Comparison of ENCODE assay signal across 8 cellular contexts in the genomic region with DNA sequence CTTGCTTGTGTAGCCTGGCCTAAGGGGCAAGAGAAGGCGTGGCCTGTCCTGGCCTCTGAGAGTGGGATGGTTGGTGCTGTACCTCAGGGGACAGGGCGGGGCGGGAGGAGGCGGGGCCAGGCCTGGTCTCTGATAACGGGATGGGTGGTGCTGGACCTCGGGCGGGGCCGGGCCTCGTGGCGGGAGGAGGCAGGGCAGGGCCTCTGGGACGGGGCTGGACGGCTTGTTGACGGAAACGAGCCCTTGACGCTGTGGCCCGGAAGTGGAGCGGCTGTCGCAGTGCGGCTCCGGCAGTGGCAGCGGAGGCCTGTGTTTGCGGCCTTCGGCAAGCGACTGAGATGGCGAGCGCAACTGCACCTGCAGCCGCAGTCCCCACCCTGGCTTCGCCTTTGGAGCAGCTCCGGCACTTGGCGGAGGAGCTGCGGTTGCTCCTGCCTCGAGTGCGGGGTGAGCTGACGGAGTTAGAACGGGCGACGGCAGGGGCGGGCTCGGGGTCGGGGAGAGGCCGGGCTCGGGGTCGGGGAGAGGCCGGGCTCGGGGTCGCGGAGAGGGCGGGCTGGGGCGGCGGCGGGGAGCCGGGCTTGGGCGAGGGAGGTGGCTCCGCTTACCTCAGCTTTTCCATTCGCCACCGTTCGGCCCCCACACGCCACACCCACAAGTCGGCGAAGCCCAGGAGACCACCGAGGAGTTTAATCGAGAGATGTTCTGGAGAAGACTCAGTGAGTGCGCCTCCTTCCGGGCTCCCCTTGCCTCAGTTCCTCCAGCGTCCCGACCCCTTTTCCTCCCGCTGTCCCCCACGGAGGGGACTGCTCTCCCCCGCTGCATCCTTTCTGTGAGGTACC. TPM values are rescaled to one million over a fixed set of nuclear protein-coding genes. Genes with fewer than 3 reads are reported as not detected.
DNase-seq lines count a peak whose midpoint lies in the region; ATAC-seq and TF ChIP-seq lines count a peak whose summit lies in the region.

A gene with protein sequence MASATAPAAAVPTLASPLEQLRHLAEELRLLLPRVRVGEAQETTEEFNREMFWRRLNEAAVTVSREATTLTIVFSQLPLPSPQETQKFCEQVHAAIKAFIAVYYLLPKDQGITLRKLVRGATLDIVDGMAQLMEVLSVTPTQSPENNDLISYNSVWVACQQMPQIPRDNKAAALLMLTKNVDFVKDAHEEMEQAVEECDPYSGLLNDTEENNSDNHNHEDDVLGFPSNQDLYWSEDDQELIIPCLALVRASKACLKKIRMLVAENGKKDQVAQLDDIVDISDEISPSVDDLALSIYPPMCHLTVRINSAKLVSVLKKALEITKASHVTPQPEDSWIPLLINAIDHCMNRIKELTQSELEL (plus strand): TSS at position 243 of the 842 bp plus-strand sequence. CDS start 96 bp downstream, at position 339.

- under 1% methylated on average over 69 of the region's 69 CpGs for WGBS in liver

- H3K36me3 Mint-ChIP-seq in CD4-positive, CD25-positive, alpha-beta regulatory T cell = peaks cover 13% of the 10 kb centered on the region

- peak within 1 kb of the TSS; percentile 97 to 98 (median 98) for H3K27ac Mint-ChIP-seq in CD4-positive, CD25-positive, alpha-beta regulatory T cell

- peak in 1 of 2 donors; percentile 24 for TF ChIP-seq RAD21 in liver (IDR thresholded peaks at IDR 0.05)

- H3K36me3 ChIP-seq in CD4-positive, CD25-positive, alpha-beta regulatory T cell (ENCODE audit: control insufficient read depth, insufficient read depth, low read length) = peaks cover 36% of the 10 kb centered on the region
- H3K36me3 ChIP-seq in liver (ENCODE audit: control insufficient read depth in 4 of 4, insufficient read depth in 3 of 4, low read depth in 1 of 4, low read length in 3 of 4) = peaks cover 2 to 11% (median 8%) of the 10 kb centered on the region in 4 donors

- H3K4me1 ChIP-seq in CD4-positive, CD25-positive, alpha-beta regulatory T cell (ENCODE audit: control insufficient read depth, insufficient read depth, low read length, poor library complexity, severe bottlenecking) = peaks cover 36% of the 10 kb centered on the region
- H3K4me1 ChIP-seq in liver (ENCODE audit: control insufficient read depth in 4 of 4, insufficient read depth in 4 of 4, low read length in 3 of 4) = peaks cover 0 to 17% (median 11%) of the 10 kb centered on the region in 4 donors

- H3K27ac ChIP-seq in CD4-positive, CD25-positive, alpha-beta regulatory T cell (ENCODE audit: insufficient read depth, low read length, poor library complexity, severe bottlenecking) = peak within 1 kb of the TSS; percentile 95
- H3K27ac ChIP-seq in liver (ENCODE audit: low read depth in 1 of 2, low read length in 2 of 2) = peak within 1 kb of the TSS; percentile 87 to 89

- H3K4me1 Mint-ChIP-seq in CD4-positive, CD25-positive, alpha-beta regulatory T cell = peaks cover 27 to 55% (median 44%) of the 10 kb centered on the region in 4 donors

- peak within 1 kb of the TSS; percentile 86 for H3K4me3 ChIP-seq in CD4-positive, CD25-positive, alpha-beta regulatory T cell (ENCODE audit: low read depth, low read length)
- H3K4me3 ChIP-seq in liver (ENCODE audit: low read depth in 1 of 3, low read length in 3 of 3) = peak within 1 kb of the TSS; percentile 82 to 93 (median 91)

- peaks cover 0 to 1% (median 0%) of the 10 kb centered on the region in 7 donors for H3K9me3 Mint-ChIP-seq in CD4-positive, CD25-positive, alpha-beta regulatory T cell

- ATAC-seq in CD4-positive, CD25-positive, alpha-beta regulatory T cell (ENCODE audit: low read depth in 2 of 2) = peak; percentile 91 to 92
- peak; percentile 73 for ATAC-seq in HG03457 (IDR thresholded peaks at IDR 0.05; ENCODE audit: unreplicated experiment)

- peak within 1 kb of the TSS; percentile 33 to 85 for H3K9ac ChIP-seq in liver (ENCODE audit: low read depth in 1 of 2, low read length in 2 of 2)

- DNase-seq in CD4-positive, CD25-positive, alpha-beta regulatory T cell = peak; percentile 83 to 96 (median 86)
- DNase-seq in GM19240 (ENCODE audit: insufficient read length, low spot score) (peak; percentile 97), NCI-H82 treated with DMSO at 0.1 percent for 48 hours (lab: John Stamatoyannopoulos, UW; ENCODE audit: unreplicated experiment) (peak; percentile 84), dermis microvascular lymphatic vessel endothelial cell (ENCODE audit: low read depth in 2 of 2) (peak; percentile 75 to 81)
- DNase-seq in activated CD4-positive, alpha-beta T cell treated with anti-CD3 and anti-CD28 coated beads, Interleukin-2, amount 50 U/mL, for 48 hours = peak; percentile 97 to 98
- peak; percentile 76 to 87 for DNase-seq in stimulated activated CD4-positive, alpha-beta T cell treated with anti-CD3 and anti-CD28 coated beads, Interleukin-4, amount 100 ng/mL, for 4 hours

- no peaks in the 10 kb centered on the region for H3K27me3 ChIP-seq in CD4-positive, CD25-positive, alpha-beta regulatory T cell (ENCODE audit: control insufficient read depth, insufficient read depth, low read length)
- no peaks in the 10 kb centered on the region for H3K27me3 ChIP-seq in liver (ENCODE audit: control insufficient read depth in 4 of 4, insufficient read depth in 4 of 4, low read length in 3 of 4)

- no peaks in the 10 kb centered on the region for H3K27me3 Mint-ChIP-seq in CD4-positive, CD25-positive, alpha-beta regulatory T cell

- H3K4me3 Mint-ChIP-seq in CD4-positive, CD25-positive, alpha-beta regulatory T cell = peak within 1 kb of the TSS; percentile 96 to 99 (median 98)

- no peak for TF ChIP-seq CTCF in liver (IDR thresholded peaks at IDR 0.05; ENCODE audit: low read depth, low read length, missing input control)

- no peaks in the 10 kb centered on the region for H3K9me3 ChIP-seq in CD4-positive, CD25-positive, alpha-beta regulatory T cell (ENCODE audit: control insufficient read depth in 2 of 2, low read length in 2 of 2)
- H3K9me3 ChIP-seq in liver (ENCODE audit: control insufficient read depth in 4 of 4, low read length in 3 of 4) = no peaks in the 10 kb centered on the region

TF ChIP-seq in liver, 16 proteins besides CTCF, POLR2A, EP300 and RAD21 (continues in another document):
- TF ChIP-seq TAF1 (conservative IDR thresholded peaks at IDR 0.05) (no peak), EGR1 (IDR thresholded peaks at IDR 0.05; ENCODE audit: low read depth in 2 of 2) (peak; percentile 39 to 57), NR2F2 (IDR thresholded peaks at IDR 0.05) (peak; percentile 30), SP1 (IDR thresholded peaks at IDR 0.05) (peak; percentile 69), GABPA (IDR thresholded peaks at IDR 0.05 in 1 of 2, conservative IDR thresholded peaks at IDR 0.05 in 1 of 2) (peak; percentile 20 to 87), RXRA (IDR thresholded peaks at IDR 0.05) (peak; percentile 23 to 60), HNF4A (conservative IDR thresholded peaks at IDR 0.05) (peak; percentile 29 to 48)
- TF ChIP-seq, protein P1, sequence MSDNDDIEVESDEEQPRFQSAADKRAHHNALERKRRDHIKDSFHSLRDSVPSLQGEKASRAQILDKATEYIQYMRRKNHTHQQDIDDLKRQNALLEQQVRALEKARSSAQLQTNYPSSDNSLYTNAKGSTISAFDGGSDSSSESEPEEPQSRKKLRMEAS (IDR thresholded peaks at IDR 0.05) = peak; percentile 75
- TF ChIP-seq, protein P2, sequence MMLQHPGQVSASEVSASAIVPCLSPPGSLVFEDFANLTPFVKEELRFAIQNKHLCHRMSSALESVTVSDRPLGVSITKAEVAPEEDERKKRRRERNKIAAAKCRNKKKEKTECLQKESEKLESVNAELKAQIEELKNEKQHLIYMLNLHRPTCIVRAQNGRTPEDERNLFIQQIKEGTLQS (IDR thresholded peaks at IDR 0.05) = no peak
- TF ChIP-seq, protein P3, sequence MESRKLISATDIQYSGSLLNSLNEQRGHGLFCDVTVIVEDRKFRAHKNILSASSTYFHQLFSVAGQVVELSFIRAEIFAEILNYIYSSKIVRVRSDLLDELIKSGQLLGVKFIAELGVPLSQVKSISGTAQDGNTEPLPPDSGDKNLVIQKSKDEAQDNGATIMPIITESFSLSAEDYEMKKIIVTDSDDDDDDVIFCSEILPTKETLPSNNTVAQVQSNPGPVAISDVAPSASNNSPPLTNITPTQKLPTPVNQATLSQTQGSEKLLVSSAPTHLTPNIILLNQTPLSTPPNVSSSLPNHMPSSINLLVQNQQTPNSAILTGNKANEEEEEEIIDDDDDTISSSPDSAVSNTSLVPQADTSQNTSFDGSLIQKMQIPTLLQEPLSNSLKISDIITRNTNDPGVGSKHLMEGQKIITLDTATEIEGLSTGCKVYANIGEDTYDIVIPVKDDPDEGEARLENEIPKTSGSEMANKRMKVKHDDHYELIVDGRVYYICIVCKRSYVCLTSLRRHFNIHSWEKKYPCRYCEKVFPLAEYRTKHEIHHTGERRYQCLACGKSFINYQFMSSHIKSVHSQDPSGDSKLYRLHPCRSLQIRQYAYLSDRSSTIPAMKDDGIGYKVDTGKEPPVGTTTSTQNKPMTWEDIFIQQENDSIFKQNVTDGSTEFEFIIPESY (IDR thresholded peaks at IDR 0.05) = no peak
- TF ChIP-seq, protein P4, sequence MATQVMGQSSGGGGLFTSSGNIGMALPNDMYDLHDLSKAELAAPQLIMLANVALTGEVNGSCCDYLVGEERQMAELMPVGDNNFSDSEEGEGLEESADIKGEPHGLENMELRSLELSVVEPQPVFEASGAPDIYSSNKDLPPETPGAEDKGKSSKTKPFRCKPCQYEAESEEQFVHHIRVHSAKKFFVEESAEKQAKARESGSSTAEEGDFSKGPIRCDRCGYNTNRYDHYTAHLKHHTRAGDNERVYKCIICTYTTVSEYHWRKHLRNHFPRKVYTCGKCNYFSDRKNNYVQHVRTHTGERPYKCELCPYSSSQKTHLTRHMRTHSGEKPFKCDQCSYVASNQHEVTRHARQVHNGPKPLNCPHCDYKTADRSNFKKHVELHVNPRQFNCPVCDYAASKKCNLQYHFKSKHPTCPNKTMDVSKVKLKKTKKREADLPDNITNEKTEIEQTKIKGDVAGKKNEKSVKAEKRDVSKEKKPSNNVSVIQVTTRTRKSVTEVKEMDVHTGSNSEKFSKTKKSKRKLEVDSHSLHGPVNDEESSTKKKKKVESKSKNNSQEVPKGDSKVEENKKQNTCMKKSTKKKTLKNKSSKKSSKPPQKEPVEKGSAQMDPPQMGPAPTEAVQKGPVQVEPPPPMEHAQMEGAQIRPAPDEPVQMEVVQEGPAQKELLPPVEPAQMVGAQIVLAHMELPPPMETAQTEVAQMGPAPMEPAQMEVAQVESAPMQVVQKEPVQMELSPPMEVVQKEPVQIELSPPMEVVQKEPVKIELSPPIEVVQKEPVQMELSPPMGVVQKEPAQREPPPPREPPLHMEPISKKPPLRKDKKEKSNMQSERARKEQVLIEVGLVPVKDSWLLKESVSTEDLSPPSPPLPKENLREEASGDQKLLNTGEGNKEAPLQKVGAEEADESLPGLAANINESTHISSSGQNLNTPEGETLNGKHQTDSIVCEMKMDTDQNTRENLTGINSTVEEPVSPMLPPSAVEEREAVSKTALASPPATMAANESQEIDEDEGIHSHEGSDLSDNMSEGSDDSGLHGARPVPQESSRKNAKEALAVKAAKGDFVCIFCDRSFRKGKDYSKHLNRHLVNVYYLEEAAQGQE (IDR thresholded peaks at IDR 0.05) = peak; percentile 16

RNA-seq across cellular contexts. Expression of the gene that starts here (rescaled TPM):
- total RNA-seq in CD4-positive, CD25-positive, alpha-beta regulatory T cell = 111 TPM
- polyA plus RNA-seq in CD4-positive, CD25-positive, alpha-beta regulatory T cell = 100 to 1,000 TPM; 301 to 352 (median 314) TPM
- 75.9 and 81.0 TPM in 2 replicates for total RNA-seq in dermis microvascular lymphatic vessel endothelial cell
- 100 to 1,000 TPM in 1 of 2 donors, 10 to 100 TPM in 1; 25.4 to 160 TPM for total RNA-seq in liver
- 10 to 100 TPM; 21.4 to 27.5 TPM for polyA plus RNA-seq in liver

Comparison
In these comparisons a context has a peak if more than half of its experiments do, and no peak if none do; other contexts are left out.
1. Peak in every context shown above with its lines: DNase-seq, ATAC-seq, H3K4me3 ChIP-seq and H3K27ac ChIP-seq.
2. RNA of the gene that starts here (polyA plus RNA-seq): 301 to 352 TPM in CD4-positive, CD25-positive, alpha-beta regulatory T cell; 21.4 to 27.5 TPM in liver; every median in the first group is over 10 times any median in the second.